Comparison of ENCODE assay signal across 8 cellular contexts in genomic region chr6:45445749-45446454, GRCh38.
DNase-seq lines count a peak whose midpoint lies in the region; ATAC-seq lines count a peak whose summit lies in the region.

No MANE protein-coding gene starts in this region.

- peak overlapping the region; percentile 79 for H3K27ac Mint-ChIP-seq in activated CD4-positive, alpha-beta memory T cell treated with anti-CD3 and anti-CD28 coated beads, Interleukin-2, amount 10 ng/mL, durations not matched to agents 7 days and 5 days
- H3K27ac Mint-ChIP-seq in stimulated activated naive B cell treated with anti-CD40 and anti-IgM and Interleukin-4, amounts not matched to agents 10 μg/mL and 1 μg/mL and 100 μg/mL, for 72 hours = no peak overlapping the region

- no peaks in the 10 kb centered on the region for H3K27me3 Mint-ChIP-seq in activated CD4-positive, alpha-beta memory T cell treated with anti-CD3 and anti-CD28 coated beads, Interleukin-2, amount 10 ng/mL, durations not matched to agents 7 days and 5 days
- peaks cover 9% of the 10 kb centered on the region in 2 donors for H3K27me3 Mint-ChIP-seq in stimulated activated naive B cell treated with anti-CD40 and anti-IgM and Interleukin-4, amounts not matched to agents 10 μg/mL and 1 μg/mL and 100 μg/mL, for 72 hours

- H3K36me3 Mint-ChIP-seq in activated CD4-positive, alpha-beta memory T cell treated with anti-CD3 and anti-CD28 coated beads, Interleukin-2, amount 10 ng/mL, durations not matched to agents 7 days and 5 days (ENCODE audit: low read depth) = peaks cover 96% of the 10 kb centered on the region
- H3K36me3 Mint-ChIP-seq in stimulated activated naive B cell treated with anti-CD40 and anti-IgM and Interleukin-4, amounts not matched to agents 10 μg/mL and 1 μg/mL and 100 μg/mL, for 72 hours = no peaks in the 10 kb centered on the region

- CTCF ChIA-PET in activated CD4-positive, alpha-beta memory T cell treated with anti-CD3 and anti-CD28 coated beads, Interleukin-2, amount 10 ng/mL, durations not matched to agents 7 days and 5 days (lab: Charles Lee) = interaction anchor here (0.6 kb wide), 1 partner anchor 478 kb away, joined by 3 read pairs; no protein-coding TSS in a partner anchor

- no peak for ATAC-seq in stimulated activated naive B cell treated with anti-CD40 and anti-IgM and Interleukin-4, amounts not matched to agents 10 μg/mL and 1 μg/mL and 100 μg/mL, for 72 hours (replicated peaks)

- POLR2A ChIA-PET in activated CD4-positive, alpha-beta memory T cell treated with anti-CD3 and anti-CD28 coated beads, Interleukin-2, amount 10 ng/mL, durations not matched to agents 7 days and 5 days (lab: Charles Lee) = interaction anchor here (1.0 to 1.2 kb wide), 2 partner anchors 14 to 33 kb away, joined by 3 read pairs; no protein-coding TSS in a partner anchor

- peaks cover 94% of the 10 kb centered on the region for H3K4me1 Mint-ChIP-seq in activated CD4-positive, alpha-beta memory T cell treated with anti-CD3 and anti-CD28 coated beads, Interleukin-2, amount 10 ng/mL, durations not matched to agents 7 days and 5 days
- peaks cover 0 to 4% of the 10 kb centered on the region in 2 donors for H3K4me1 Mint-ChIP-seq in stimulated activated naive B cell treated with anti-CD40 and anti-IgM and Interleukin-4, amounts not matched to agents 10 μg/mL and 1 μg/mL and 100 μg/mL, for 72 hours

- no peak overlapping the region for H3K4me3 Mint-ChIP-seq in activated CD4-positive, alpha-beta memory T cell treated with anti-CD3 and anti-CD28 coated beads, Interleukin-2, amount 10 ng/mL, durations not matched to agents 7 days and 5 days
- no peak overlapping the region for H3K4me3 Mint-ChIP-seq in stimulated activated naive B cell treated with anti-CD40 and anti-IgM and Interleukin-4, amounts not matched to agents 10 μg/mL and 1 μg/mL and 100 μg/mL, for 72 hours

- H3K9me3 Mint-ChIP-seq in activated CD4-positive, alpha-beta memory T cell treated with anti-CD3 and anti-CD28 coated beads, Interleukin-2, amount 10 ng/mL, durations not matched to agents 7 days and 5 days = no peaks in the 10 kb centered on the region
- no peaks in the 10 kb centered on the region for H3K9me3 Mint-ChIP-seq in stimulated activated naive B cell treated with anti-CD40 and anti-IgM and Interleukin-4, amounts not matched to agents 10 μg/mL and 1 μg/mL and 100 μg/mL, for 72 hours

- DNase-seq in activated CD4-positive, alpha-beta T cell treated with anti-CD3 and anti-CD28 coated beads for 48 hours = peak; percentile 48
- no peak for DNase-seq in activated CD4-positive, alpha-beta T cell treated with anti-CD3 and anti-CD28 coated beads, Interleukin-2, amount 50 U/mL, for 1 hour
- DNase-seq in NCI-H2029 (lab: John Stamatoyannopoulos, UW) (peak; percentile 93), globus pallidus (ENCODE audit: low spot score) (peak; percentile 75), pons (ENCODE audit: low spot score) (peak; percentile 90), D341Med (ENCODE audit: low spot score) (no peak)
- DNase-seq in activated CD4-positive, alpha-beta memory T cell treated with anti-CD3 and anti-CD28 coated beads, Interleukin-2, amount 10 ng/mL, durations not matched to agents 7 days and 5 days = no peak
- DNase-seq in stimulated activated naive B cell treated with anti-CD40 and anti-IgM and Interleukin-4, amounts not matched to agents 10 μg/mL and 1 μg/mL and 100 μg/mL, for 72 hours = no peak

Comparison
In these comparisons a context has a peak if more than half of its experiments do, and no peak if none do; other contexts are left out.
1. DNase-seq: peak in activated CD4-positive, alpha-beta T cell treated with anti-CD3 and anti-CD28 coated beads for 48 hours (single experiment), NCI-H2029 (single experiment), globus pallidus (single experiment) and pons (single experiment); none in activated CD4-positive, alpha-beta T cell treated with anti-CD3 and anti-CD28 coated beads, Interleukin-2, amount 50 U/mL, for 1 hour (single experiment), activated CD4-positive, alpha-beta memory T cell treated with anti-CD3 and anti-CD28 coated beads, Interleukin-2, amount 10 ng/mL, durations not matched to agents 7 days and 5 days (single experiment), D341Med (single experiment) and stimulated activated naive B cell treated with anti-CD40 and anti-IgM and Interleukin-4, amounts not matched to agents 10 μg/mL and 1 μg/mL and 100 μg/mL, for 72 hours (single experiment).